ENCODE assay signal across 14 cellular contexts in the genomic region with DNA sequence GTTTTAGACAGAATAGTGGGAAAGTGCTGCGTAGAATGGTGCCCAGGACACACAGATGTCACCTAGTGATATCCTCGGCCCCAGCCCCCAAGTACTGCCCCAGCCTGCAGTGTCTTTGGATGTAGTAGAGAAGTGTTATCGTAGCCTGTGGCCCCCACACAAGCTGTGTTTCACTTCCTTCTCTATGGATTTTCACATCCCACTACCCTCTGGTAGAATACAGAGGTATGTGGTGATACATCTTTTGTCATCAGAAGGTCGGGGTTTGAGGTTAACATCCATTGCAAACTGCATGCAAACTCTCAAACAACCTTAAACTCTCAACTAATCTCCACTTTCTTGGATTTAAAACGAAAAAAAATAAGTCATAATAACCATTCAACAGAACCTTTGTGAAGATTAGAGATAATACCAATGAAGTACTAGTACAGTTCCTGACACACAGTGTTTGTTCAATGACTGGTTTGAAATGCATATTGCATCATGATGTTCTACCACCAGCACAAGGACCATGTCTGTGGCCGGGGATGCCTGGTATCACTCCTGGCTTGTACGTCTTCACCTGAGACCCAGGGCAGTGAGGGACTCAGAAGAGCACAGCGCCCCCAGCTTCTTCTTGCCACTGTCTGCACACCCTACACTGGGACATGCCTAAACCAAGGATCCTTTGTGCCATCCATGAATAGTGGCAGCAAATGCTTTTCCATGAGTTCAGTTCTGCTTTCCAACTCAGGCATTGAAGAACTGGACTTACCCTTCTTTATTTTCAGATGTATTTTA.
"Had no signal": no experiment of that assay in that cellular context is flagged by ENCODE, and none has a peak within 500 bp of the region (broad histone marks: within the 10 kb centered on the region; RNA-seq: fewer than 3 reads in every experiment).

No MANE protein-coding gene starts in this region.

- H3K27me3 ChIP-seq: foreskin keratinocyte, sigmoid colon had no signal

- H3K4me3 ChIP-seq: sigmoid colon had no signal

- H3K27ac ChIP-seq: foreskin keratinocyte, sigmoid colon had no signal

- H3K4me1 ChIP-seq: foreskin keratinocyte, sigmoid colon had no signal

- ATAC-seq: effector memory CD8-positive, alpha-beta T cell; foreskin keratinocyte; left lobe of liver; T-helper 17 cell had no signal

- DNase-seq: activated CD4-positive, alpha-beta memory T cell treated with anti-CD3 and anti-CD28 coated beads for 36 hours; activated CD4-positive, alpha-beta T cell treated with anti-CD3 and anti-CD28 coated beads for 4 hours; activated naive CD8-positive, alpha-beta T cell treated with anti-CD3 and anti-CD28 coated beads for 36 hours; activated T-cell treated with anti-CD3 and anti-CD28 coated beads for 4 hours; amniotic stem cell; effector memory CD8-positive, alpha-beta T cell; foreskin keratinocyte; hypothalamus; kidney; midbrain; sigmoid colon; stimulated activated naive CD4-positive, alpha-beta T cell; T-helper 17 cell had no signal

- H3K36me3 ChIP-seq: sigmoid colon had no signal

- FAIRE-seq: kidney had no signal
